Comparison of ENCODE assay signal across 1 cellular context in the genomic region with DNA sequence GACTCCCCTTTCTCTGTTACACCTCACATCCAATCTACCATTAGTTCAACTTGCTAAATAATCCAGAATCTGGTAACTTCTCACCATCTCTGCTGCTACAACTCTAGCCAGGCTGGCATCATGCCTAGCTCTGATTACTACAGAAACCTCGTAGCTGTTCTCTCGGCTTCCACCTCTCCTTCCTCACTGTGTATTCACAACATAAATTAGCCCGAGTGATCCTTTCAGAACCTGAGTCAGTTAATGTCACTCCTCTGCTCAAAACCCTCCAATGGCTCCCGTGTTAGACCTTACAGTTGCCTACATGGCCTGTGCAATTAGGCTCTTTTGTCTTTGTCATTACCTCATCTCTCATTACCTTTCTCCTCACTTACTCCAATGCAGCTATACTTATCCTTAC.
TF ChIP-seq lines count a peak whose summit lies in the region.

No MANE protein-coding gene starts in this region.

TF ChIP-seq in H1, 55 proteins besides CTCF, POLR2A, EP300 and RAD21:
- TF ChIP-seq TAF7 (optimal IDR thresholded peaks at IDR 0.05; ENCODE audit: borderline replicate concordance, low read depth, low read length) (no peak), POLR2AphosphoS5 (IDR thresholded peaks at IDR 0.05; ENCODE audit: low read depth, low read length) (no peak), ASH2L (IDR thresholded peaks at IDR 0.05; ENCODE audit: low read length) (no peak), SRF (IDR thresholded peaks at IDR 0.05; ENCODE audit: low read depth, low read length) (no peak), CTBP2 (IDR thresholded peaks at IDR 0.05; ENCODE audit: borderline replicate concordance, insufficient read depth, insufficient read length, low read length) (no peak), TAF1 (IDR thresholded peaks at IDR 0.05; ENCODE audit: low read depth, low read length) (no peak), EGR1 (IDR thresholded peaks at IDR 0.05; ENCODE audit: borderline replicate concordance, low read depth, low read length) (no peak), RXRA (IDR thresholded peaks at IDR 0.05; ENCODE audit: insufficient read depth, low read depth, low read length) (no peak), BACH1 (IDR thresholded peaks at IDR 0.05; ENCODE audit: low read length) (no peak), YY1 (IDR thresholded peaks at IDR 0.05; ENCODE audit: low read depth, low read length) (no peak), PHF8 (conservative IDR thresholded peaks at IDR 0.05; ENCODE audit: low read depth, low read length) (no peak)
TF ChIP-seq in H1: peak in this region for 0.
